ENCODE assay signal across 14 cellular contexts in genomic region chr18:54949588-54949987, GRCh38. TPM values are rescaled to one million over a fixed set of nuclear protein-coding genes. Genes with fewer than 3 reads are reported as not detected.
DNase-seq lines count a peak whose midpoint lies in the region; ATAC-seq, FAIRE-seq and TF ChIP-seq lines count a peak whose summit lies in the region.
"Had no signal": no experiment of that assay in that cellular context is flagged by ENCODE, and none has a peak within 500 bp of the region (broad histone marks: within the 10 kb centered on the region; RNA-seq: fewer than 3 reads in every experiment).

No MANE protein-coding gene starts in this region.

- no peak overlapping the region for H3K4me2 ChIP-seq in A549
- H3K4me2 ChIP-seq: BLaER1 treated with 17β-estradiol and CSF1 and Interleukin-3, amounts not matched to agents 10 nM and 100 nM had no signal

- POLR2A ChIA-PET in A549 (lab: Yijun Ruan, JAX): no interaction called here

- H3K36me3 ChIP-seq in esophagus muscularis mucosa: no peaks in the 10 kb centered on the region
- no peaks in the 10 kb centered on the region for H3K36me3 ChIP-seq in stomach
- H3K36me3 ChIP-seq: BLaER1 treated with 17β-estradiol and CSF1 and Interleukin-3, amounts not matched to agents 10 nM and 100 nM had no signal

- ATAC-seq in A549 (peak in 1 of 2 experiments; percentile 7; a peak in 1 of 6 replicates), HG02588 (IDR thresholded peaks at IDR 0.05; ENCODE audit: unreplicated experiment) (no peak)

- BruUV-seq in Calu3 (replicated peaks; lab: Mats Ljungman, UMichigan): no TSS peak

- H3K4me1 ChIP-seq in A549 (peaks cover 44% of the 10 kb centered on the region), esophagus muscularis mucosa (peaks cover 0 to 9% (median 7%) of the 10 kb centered on the region in 4 donors), stomach (peaks cover 32 to 53% (median 49%) of the 10 kb centered on the region in 4 donors)

- H3K27ac ChIP-seq in A549: peak overlapping the region; percentile 75 to 84; a peak in 5 of 6 replicates
- no peak overlapping the region for H3K27ac ChIP-seq in esophagus muscularis mucosa (replicated peaks in 1 of 4)
- H3K27ac ChIP-seq in stomach: peak overlapping the region in 3 of 5 donors; percentile 65 to 83 (median 67)
- no peak overlapping the region for H3K27ac ChIP-seq in coronary artery
- H3K27ac ChIP-seq: BLaER1 treated with 17β-estradiol and CSF1 and Interleukin-3, amounts not matched to agents 10 nM and 100 nM had no signal

- WGBS in A549 (ENCODE audit: missing lambda C conversion rate): 88% methylated on average over 3 of the region's 3 CpGs
- 76% methylated on average over 3 of the region's 3 CpGs for WGBS in esophagus muscularis mucosa
- 71 to 87% (median 76%) methylated on average over 3 of the region's 3 CpGs for WGBS in stomach, 5 donors

- FAIRE-seq in A549 (lab: Jason Lieb, UNC): no peak
- FAIRE-seq: GM19239 had no signal

- no peaks in the 10 kb centered on the region for H3K9me3 Mint-ChIP-seq in Calu3 (ENCODE audit: low read depth, unreplicated experiment)
- H3K9me3 Mint-ChIP-seq: H9 had no signal

- CTCF ChIA-PET in A549 (lab: Yijun Ruan, JAX) (interaction anchor here (0.8 to 3.4 kb wide), 9 partner anchors 9 to 288 kb away, joined by 3 to 10 read pairs (median 4); partner anchors contain the start of gene CCDC68), Calu3 (lab: Charles Lee) (interaction anchor here (0.8 to 2.8 kb wide), 3 partner anchors 95 to 505 kb away, joined by 3 to 17 read pairs (median 3); no protein-coding TSS in a partner anchor)

- H3K27me3 ChIP-seq in esophagus muscularis mucosa (no peaks in the 10 kb centered on the region), stomach (no peaks in the 10 kb centered on the region)
- H3K27me3 ChIP-seq: BLaER1 treated with 17β-estradiol and CSF1 and Interleukin-3, amounts not matched to agents 10 nM and 100 nM had no signal

- H3K9me3 ChIP-seq in A549: no peaks in the 10 kb centered on the region
- no peaks in the 10 kb centered on the region for H3K9me3 ChIP-seq in esophagus muscularis mucosa
- no peaks in the 10 kb centered on the region for H3K9me3 ChIP-seq in stomach
- H3K9me3 ChIP-seq: BLaER1 treated with 17β-estradiol and CSF1 and Interleukin-3, amounts not matched to agents 10 nM and 100 nM had no signal

- H3K36me3 Mint-ChIP-seq in Calu3 (ENCODE audit: insufficient read depth, unreplicated experiment): peaks cover 14% of the 10 kb centered on the region
- H3K36me3 Mint-ChIP-seq: CD4-positive, CD25-positive, alpha-beta regulatory T cell had no signal

- no peak for TF ChIP-seq POLR2A in A549 (IDR thresholded peaks at IDR 0.05; ENCODE audit: low read length)
- TF ChIP-seq POLR2A in esophagus muscularis mucosa (IDR thresholded peaks at IDR 0.05; ENCODE audit: low read depth): no peak
- TF ChIP-seq POLR2A in stomach (IDR thresholded peaks at IDR 0.05): no peak

- H3K4me3 ChIP-seq in A549: no peak overlapping the region
- no peak overlapping the region for H3K4me3 ChIP-seq in esophagus muscularis mucosa
- H3K4me3 ChIP-seq in stomach: no peak overlapping the region
- no peak overlapping the region for H3K4me3 ChIP-seq in coronary artery
- H3K4me3 ChIP-seq: BLaER1 treated with 17β-estradiol and CSF1 and Interleukin-3, amounts not matched to agents 10 nM and 100 nM had no signal

- H3K4me3 Mint-ChIP-seq in Calu3 (ENCODE audit: low read depth, unreplicated experiment): peak overlapping the region; percentile 29
- H3K4me3 Mint-ChIP-seq: CD4-positive, CD25-positive, alpha-beta regulatory T cell; H9 had no signal

- DNase-seq in A549 (ENCODE audit: low read depth in 1 of 2, low spot score in 1 of 2) (no peak), Calu3 (no peak), esophagus muscularis mucosa (ENCODE audit: extremely low spot score) (peak; percentile 64), stomach (no peak), coronary artery (ENCODE audit: low spot score) (no peak), hepatic stellate cell (ENCODE audit: low spot score) (no peak)
- DNase-seq: CD4-positive, CD25-positive, alpha-beta regulatory T cell; DND-41; GF-D8; GOT3; H9 had no signal

- TF ChIP-seq CTCF in A549 (IDR thresholded peaks at IDR 0.05) (no peak), Calu3 (IDR thresholded peaks at IDR 0.05; ENCODE audit: unreplicated experiment) (no peak), esophagus muscularis mucosa (IDR thresholded peaks at IDR 0.05) (no peak), stomach (IDR thresholded peaks at IDR 0.05) (no peak), coronary artery (IDR thresholded peaks at IDR 0.05) (no peak)

- TF ChIP-seq EP300 in A549 (IDR thresholded peaks at IDR 0.05) (no peak), esophagus muscularis mucosa (IDR thresholded peaks at IDR 0.05) (no peak), stomach (IDR thresholded peaks at IDR 0.05) (no peak)

- peak overlapping the region; percentile 78 for H3K27ac Mint-ChIP-seq in Calu3 (ENCODE audit: unreplicated experiment)
- H3K27ac Mint-ChIP-seq: CD4-positive, CD25-positive, alpha-beta regulatory T cell; H9 had no signal

- intact Hi-C loops in Calu3 (cut with micrococcal nuclease; ENCODE audit: unreplicated experiment) (loop anchor here (5.0 kb wide), 3 partner anchors 77 to 392 kb away; no protein-coding TSS in a partner anchor), esophagus muscularis mucosa (cut with DNase I) (no loop called here), stomach (cut with DNase I; ENCODE audit: low total_unique reads) (no loop called here)

- H3K4me1 Mint-ChIP-seq in Calu3 (ENCODE audit: low read depth, unreplicated experiment): peaks cover 61% of the 10 kb centered on the region

- H3K27me3 Mint-ChIP-seq in Calu3 (ENCODE audit: unreplicated experiment): no peaks in the 10 kb centered on the region

- TF ChIP-seq RAD21 in A549 (conservative IDR thresholded peaks at IDR 0.05 in 1 of 2, IDR thresholded peaks at IDR 0.05 in 1 of 2): no peak

TF ChIP-seq in A549, 52 proteins besides CTCF, POLR2A, EP300 and RAD21:
- TF ChIP-seq FOSB (CRISPR knock-in tag; IDR thresholded peaks at IDR 0.05) (no peak), GATA3 (IDR thresholded peaks at IDR 0.05; ENCODE audit: borderline replicate concordance) (no peak), JUN (IDR thresholded peaks at IDR 0.05) (no peak), RNF2 (IDR thresholded peaks at IDR 0.05; ENCODE audit: borderline replicate concordance, low read depth) (no peak), HOXA7 (CRISPR knock-in tag; IDR thresholded peaks at IDR 0.05) (no peak), HDAC2 (IDR thresholded peaks at IDR 0.05) (no peak), CBX8 (IDR thresholded peaks at IDR 0.05) (no peak), SMC3 (IDR thresholded peaks at IDR 0.05) (no peak), NFE2L2 (conservative IDR thresholded peaks at IDR 0.05; ENCODE audit: low read length) (no peak), BHLHE40 (IDR thresholded peaks at IDR 0.05; ENCODE audit: low read depth, low read length) (no peak), NR3C1 (IDR thresholded peaks at IDR 0.05) (no peak), ZSCAN20 (CRISPR knock-in tag; IDR thresholded peaks at IDR 0.05) (no peak), HOXB5 (CRISPR knock-in tag; IDR thresholded peaks at IDR 0.05) (no peak), MAX (IDR thresholded peaks at IDR 0.05) (no peak), PHF8 (IDR thresholded peaks at IDR 0.05; ENCODE audit: borderline replicate concordance, low read depth) (no peak), BCL3 (IDR thresholded peaks at IDR 0.05) (no peak), CEBPB (IDR thresholded peaks at IDR 0.05) (no peak), MAFK (IDR thresholded peaks at IDR 0.05; ENCODE audit: partially characterized antibody) (no peak), NPAS2 (CRISPR knock-in tag; IDR thresholded peaks at IDR 0.05; ENCODE audit: borderline replicate concordance) (no peak), HOXB13 (CRISPR knock-in tag; IDR thresholded peaks at IDR 0.05; ENCODE audit: low read depth) (no peak)
TF ChIP-seq in A549: peak in this region for 0.

RNA-seq across cellular contexts. Expression of gene CCDC68, which starts 9.7 kb away (rescaled TPM):
- polyA plus RNA-seq in A549 (2011; rRNA removed) (11.2 and 12.4 TPM in 2 replicates), A549 (2017; fragmentation: RNase III; extraction: RNeasy Plus Mini Kit Qiagen cat#74134 plus additional on column Dnase treatment) (2.8 to 3.1 TPM (median 3.1 TPM) in 3 replicates), stomach (10 to 100 TPM in 1 of 3 donors, 1 to 10 TPM in 2; 2.8 to 11.9 (median 8.3) TPM)
- 0.89 and 0.91 TPM in 2 replicates for polyA plus RNA-seq in A549 (2012; cell fraction: cytosol; rRNA removed)
- 0.47 and 1.2 TPM in 2 replicates for polyA plus RNA-seq in A549 (2012; cell fraction: nucleus; rRNA removed)
- polyA minus RNA-seq in A549 (2011; rRNA and poly(A)+ RNA removed): 3.4 and 6.3 TPM in 2 replicates
- total RNA-seq in Calu3 (2022) (16.0 and 25.5 TPM in 2 replicates), esophagus muscularis mucosa (1 to 10 TPM; 2.3 to 4.1 (median 2.6) TPM), stomach (100 to 1,000 TPM in 1 of 5 donors, 10 to 100 TPM in 3, 1 to 10 TPM in 1; 7.1 to 154 (median 40.0) TPM)
- total RNA-seq: CD4-positive, CD25-positive, alpha-beta regulatory T cell; H9 had no signal
- polyA plus RNA-seq: CD4-positive, CD25-positive, alpha-beta regulatory T cell had no signal

Comparison
In these comparisons a context has a peak if more than half of its experiments do, and no peak if none do; other contexts are left out.
1. H3K27ac ChIP-seq: peak in A549 (2 of 2) and stomach (3 of 5); none in esophagus muscularis mucosa (0 of 4) and coronary artery (0 of 2).